ENCODE assay signal across 7 cellular contexts in genomic region chr16:20385844-20386832, GRCh38. TPM values are rescaled to one million over a fixed set of nuclear protein-coding genes. Genes with fewer than 3 reads are reported as not detected.
DNase-seq lines count a peak whose midpoint lies in the region; ATAC-seq, FAIRE-seq and TF ChIP-seq lines count a peak whose summit lies in the region.

No MANE protein-coding gene starts in this region.

- H3K4me3 Mint-ChIP-seq in WTC11: peak overlapping the region; percentile 66

- POLR2A ChIA-PET in WTC11 (lab: Charles Lee): no interaction called here

- H3K4me3 ChIP-seq in GM12864 (ENCODE audit: low read depth, low read length) (no peak overlapping the region), kidney (ENCODE audit: low read length in 2 of 2) (peak overlapping the region; percentile 9 to 32)

- H3K36me3 ChIP-seq in kidney (ENCODE audit: control insufficient read depth in 1 of 2, insufficient read depth in 2 of 2, low read length in 2 of 2): no peaks in the 10 kb centered on the region

- H3K9me3 Mint-ChIP-seq in WTC11: no peaks in the 10 kb centered on the region

- no peak overlapping the region for H3K27ac Mint-ChIP-seq in WTC11

- intact Hi-C loops in kidney (cut with DNase I): loop anchor here (10.0 kb wide), 1 partner anchor 481 kb away; no protein-coding TSS in a partner anchor

- H3K36me3 Mint-ChIP-seq in WTC11: no peaks in the 10 kb centered on the region

- no peak for FAIRE-seq in kidney (lab: Jason Lieb, UNC)

- peaks cover 9% of the 10 kb centered on the region for H3K4me1 Mint-ChIP-seq in WTC11

- peak; percentile 78 for ATAC-seq in WTC11
- no peak for ATAC-seq in GM21528 (IDR thresholded peaks at IDR 0.05; ENCODE audit: low FRiP score, unreplicated experiment)

- CTCF ChIA-PET in WTC11 (lab: Charles Lee): interaction anchor here (0.5 to 4.1 kb wide), 46 partner anchors 9 to 831 kb away, joined by 3 to 159 read pairs (median 4); partner anchors contain the start of genes ACSM5, IQCK, KNOP1 and PDILT

- H3K9me3 ChIP-seq in kidney (ENCODE audit: control insufficient read depth in 1 of 2, low read length in 2 of 2): no peaks in the 10 kb centered on the region

- no peaks in the 10 kb centered on the region for H3K27me3 Mint-ChIP-seq in WTC11 (ENCODE audit: low read depth)

- no peak for DNase-seq in GM12864 (ENCODE audit: low read depth)
- peak; percentile 52 for DNase-seq in NCI-H1092 (lab: John Stamatoyannopoulos, UW)
- DNase-seq in WTC11 (ENCODE audit: low spot score): peak; percentile 87
- peak; percentile 34 for DNase-seq in cerebellum (ENCODE audit: low spot score)
- DNase-seq in kidney: no peak
- DNase-seq in stimulated activated CD4-positive, alpha-beta T cell treated with anti-CD3 and anti-CD28 coated beads, Interleukin-4, amount 100 ng/mL, for 4 hours: peak; percentile 18 to 54

- no peak overlapping the region for H3K9ac ChIP-seq in kidney (ENCODE audit: low read length in 2 of 2)

- H3K27ac ChIP-seq in kidney (ENCODE audit: low read depth in 2 of 2, low read length in 2 of 2): no peak overlapping the region

- H3K4me1 ChIP-seq in kidney (ENCODE audit: control insufficient read depth in 1 of 2, insufficient read depth in 1 of 2, low read depth in 1 of 2, low read length in 2 of 2): no peaks in the 10 kb centered on the region

- TF ChIP-seq CTCF in GM12864 (IDR thresholded peaks at IDR 0.05; ENCODE audit: low read depth, low read length, missing control alignments) (peak; percentile 82), WTC11 (IDR thresholded peaks at IDR 0.05) (peak; percentile 79), kidney (IDR thresholded peaks at IDR 0.05; ENCODE audit: borderline replicate concordance, extremely low read depth, insufficient read depth) (peak; percentile 83)

TF ChIP-seq in WTC11, 78 proteins besides CTCF, POLR2A, EP300 and RAD21:
- TF ChIP-seq ZNF396 (CRISPR knock-in tag; IDR thresholded peaks at IDR 0.05; ENCODE audit: borderline replicate concordance): no peak
- TF ChIP-seq USF2 (CRISPR knock-in tag; IDR thresholded peaks at IDR 0.05): peak; percentile 87
- peak; percentile 85 for TF ChIP-seq USF1 (CRISPR knock-in tag; IDR thresholded peaks at IDR 0.05)
- TF ChIP-seq CREB1 (CRISPR knock-in tag; IDR thresholded peaks at IDR 0.05): no peak

RNA-seq across cellular contexts. Expression of gene PDILT, which starts 18.4 kb away (rescaled TPM):
- not detected in 3 replicates for total RNA-seq in WTC11 (2021)
- total RNA-seq in cerebellum: not detected
- total RNA-seq in kidney: not detected
- not detected for polyA plus RNA-seq in kidney (ENCODE audit: insufficient read depth, low read depth, low replicate concordance)

RNA-seq across cellular contexts. Expression of gene ACSM5, which starts 23.2 kb away (rescaled TPM):
- total RNA-seq in WTC11 (2021) (0.16 to 0.17 TPM in 2 of 3 replicates, not detected in the other), cerebellum (0.73 TPM), kidney (8.6 TPM)
- polyA plus RNA-seq in kidney (ENCODE audit: insufficient read depth, low read depth, low replicate concordance): 22.8 TPM

RNA-seq across cellular contexts. Expression of gene UMOD, which starts 33.6 kb away (rescaled TPM):
- not detected in 3 replicates for total RNA-seq in WTC11 (2021)
- not detected for total RNA-seq in cerebellum
- 65.7 TPM for total RNA-seq in kidney
- polyA plus RNA-seq in kidney (ENCODE audit: insufficient read depth, low read depth, low replicate concordance): 4,168 TPM

RNA-seq across cellular contexts. Expression of gene GP2, which starts 58.8 kb away (rescaled TPM):
- total RNA-seq in WTC11 (2021) (6.0 to 8.3 TPM (median 6.6 TPM) in 3 replicates), cerebellum (not detected), kidney (0.94 TPM)
- 9.3 TPM for polyA plus RNA-seq in kidney (ENCODE audit: insufficient read depth, low read depth, low replicate concordance)

Comparison
In these comparisons a context has a peak if more than half of its experiments do, and no peak if none do; other contexts are left out.
1. DNase-seq: peak in NCI-H1092 (single experiment), WTC11 (single experiment), cerebellum (single experiment) and stimulated activated CD4-positive, alpha-beta T cell treated with anti-CD3 and anti-CD28 coated beads, Interleukin-4, amount 100 ng/mL, for 4 hours (2 of 2); none in GM12864 (single experiment) and kidney (single experiment).
2. RNA of gene UMOD, which starts 33.6 kb away (total RNA-seq): 65.7 TPM in kidney (single experiment); not detected in WTC11 and not detected in cerebellum (single experiment); every median in the first group is over 10 times any median in the second.
3. Peak in every context shown above with its lines, with median percentiles within 50 percentile points of each other: CTCF ChIP-seq.